Comparison of ENCODE assay signal across 25 cellular contexts in genomic region chr5:133015466-133015865, GRCh38.
"Had no signal": no experiment of that assay in that cellular context is flagged by ENCODE, and none has a peak within 500 bp of the region (broad histone marks: within the 10 kb centered on the region; RNA-seq: fewer than 3 reads in every experiment).

No MANE protein-coding gene starts in this region.

- H3K27ac Mint-ChIP-seq: activated CD4-positive, alpha-beta memory T cell treated with anti-CD3 and anti-CD28 coated beads, Interleukin-2, amount 10 ng/mL, durations not matched to agents 7 days and 5 days; activated CD4-positive, alpha-beta T cell treated with anti-CD3 and anti-CD28 coated beads for 36 hours; activated naive CD4-positive, alpha-beta T cell treated with anti-CD3 and anti-CD28 coated beads, Interleukin-2, amount 10 ng/mL, durations not matched to agents 7 days and 5 days; activated naive CD8-positive, alpha-beta T cell treated with anti-CD3 and anti-CD28 coated beads for 36 hours; activated T-cell treated with anti-CD3 and anti-CD28 coated beads, Interleukin-2, amount 50 U/mL, for 72 hours; activated T-helper 2 cell treated with anti-CD3 and anti-CD28 coated beads, Interferon-gamma antibody, Interleukin-2, Interleukin-4, amounts not matched to agents 10 μg/mL and 5 μg/mL and 100 μg/mL, durations not matched to agents 14 hours and 24 hours and 36 hours had no signal

- ATAC-seq: activated CD4-positive, alpha-beta T cell treated with anti-CD3 and anti-CD28 coated beads for 36 hours; activated T-cell treated with anti-CD3 and anti-CD28 coated beads, Interleukin-2, amount 50 U/mL, for 72 hours; Panc1; Right ventricle myocardium inferior had no signal

- H3K4me3 Mint-ChIP-seq: activated CD4-positive, alpha-beta memory T cell treated with anti-CD3 and anti-CD28 coated beads, Interleukin-2, amount 10 ng/mL, durations not matched to agents 7 days and 5 days; activated CD4-positive, alpha-beta T cell treated with anti-CD3 and anti-CD28 coated beads for 36 hours; activated naive CD4-positive, alpha-beta T cell treated with anti-CD3 and anti-CD28 coated beads, Interleukin-2, amount 10 ng/mL, durations not matched to agents 7 days and 5 days; activated naive CD8-positive, alpha-beta T cell treated with anti-CD3 and anti-CD28 coated beads for 36 hours; activated T-cell treated with anti-CD3 and anti-CD28 coated beads, Interleukin-2, amount 50 U/mL, for 72 hours had no signal

- H3K27me3 Mint-ChIP-seq: activated CD4-positive, alpha-beta memory T cell treated with anti-CD3 and anti-CD28 coated beads, Interleukin-2, amount 10 ng/mL, durations not matched to agents 7 days and 5 days; activated CD4-positive, alpha-beta T cell treated with anti-CD3 and anti-CD28 coated beads for 36 hours; activated naive CD4-positive, alpha-beta T cell treated with anti-CD3 and anti-CD28 coated beads, Interleukin-2, amount 10 ng/mL, durations not matched to agents 7 days and 5 days; activated naive CD8-positive, alpha-beta T cell treated with anti-CD3 and anti-CD28 coated beads for 36 hours had no signal

- H3K4me3 ChIP-seq: SK-N-MC had no signal

- H3K9me3 Mint-ChIP-seq: activated CD4-positive, alpha-beta memory T cell treated with anti-CD3 and anti-CD28 coated beads, Interleukin-2, amount 10 ng/mL, durations not matched to agents 7 days and 5 days; activated naive CD4-positive, alpha-beta T cell treated with anti-CD3 and anti-CD28 coated beads, Interleukin-2, amount 10 ng/mL, durations not matched to agents 7 days and 5 days; activated naive CD8-positive, alpha-beta T cell treated with anti-CD3 and anti-CD28 coated beads for 36 hours; activated T-cell treated with anti-CD3 and anti-CD28 coated beads, Interleukin-2, amount 50 U/mL, for 72 hours; activated T-helper 2 cell treated with anti-CD3 and anti-CD28 coated beads, Interferon-gamma antibody, Interleukin-2, Interleukin-4, amounts not matched to agents 10 μg/mL and 5 μg/mL and 100 μg/mL, durations not matched to agents 14 hours and 24 hours and 36 hours had no signal

- DNase-seq: activated CD4-positive, alpha-beta memory T cell treated with anti-CD3 and anti-CD28 coated beads, Interleukin-2, amount 10 ng/mL, durations not matched to agents 7 days and 5 days; activated CD4-positive, alpha-beta T cell treated with anti-CD3 and anti-CD28 coated beads for 36 hours; activated CD4-positive, alpha-beta T cell treated with anti-CD3 and anti-CD28 coated beads, Interleukin-2, amount 50 U/mL, for 1 hour; activated gamma-delta T cell treated with Interleukin-2 at 50 U/mL for 16 hours; activated naive CD4-positive, alpha-beta T cell treated with anti-CD3 and anti-CD28 coated beads, Interleukin-2, amount 10 ng/mL, durations not matched to agents 7 days and 5 days; activated naive CD8-positive, alpha-beta T cell treated with anti-CD3 and anti-CD28 coated beads for 36 hours; activated T-cell treated with anti-CD3 and anti-CD28 coated beads, Interleukin-2, amount 50 U/mL, for 72 hours; cerebellar nuclear complex; Kasumi-1; NCI-H1105 treated with DMSO at 0.1 percent for 48 hours; NCI-H1436 treated with DMSO at 0.1 percent for 48 hours; NCI-H1930; NCI-H2171 treated with DMSO at 0.1 percent for 48 hours; NCI-H345; NCI-H510A; NCI-H526 treated with DMSO at 0.1 percent for 48 hours; NCI-H82; OCI-M1; RPMI8226; T-helper 1 cell had no signal

- H3K4me1 Mint-ChIP-seq: activated CD4-positive, alpha-beta memory T cell treated with anti-CD3 and anti-CD28 coated beads, Interleukin-2, amount 10 ng/mL, durations not matched to agents 7 days and 5 days; activated CD4-positive, alpha-beta T cell treated with anti-CD3 and anti-CD28 coated beads for 36 hours; activated naive CD4-positive, alpha-beta T cell treated with anti-CD3 and anti-CD28 coated beads, Interleukin-2, amount 10 ng/mL, durations not matched to agents 7 days and 5 days had no signal

- H3K27ac ChIP-seq: SK-N-MC, VCaP had no signal
